In the genomic region with DNA sequence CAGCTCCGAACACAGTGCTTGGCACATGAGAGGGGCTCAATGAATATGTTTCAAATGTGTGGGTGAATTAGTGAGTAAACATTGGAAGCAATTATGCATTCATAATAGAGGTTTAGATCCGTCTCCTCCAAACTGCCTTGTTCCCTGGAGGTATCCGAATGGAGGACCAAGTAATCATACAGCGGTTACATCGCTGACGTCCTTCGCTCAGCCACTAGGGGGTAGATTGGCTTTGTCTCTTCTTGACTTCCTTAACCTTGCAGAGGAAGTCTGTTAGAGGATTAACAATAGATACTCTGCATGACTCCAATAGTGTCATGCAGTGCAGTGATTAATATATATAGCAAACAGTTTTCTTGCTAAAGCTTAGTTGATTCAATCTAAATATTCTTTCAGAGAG, we compare ENCODE assay signal across 1 cellular context.
TF ChIP-seq lines count a peak whose summit lies in the region.

No MANE protein-coding gene starts in this region.

TF ChIP-seq in H1, 55 proteins besides CTCF, POLR2A, EP300 and RAD21 (continued from another document):
- TF ChIP-seq, protein P1, sequence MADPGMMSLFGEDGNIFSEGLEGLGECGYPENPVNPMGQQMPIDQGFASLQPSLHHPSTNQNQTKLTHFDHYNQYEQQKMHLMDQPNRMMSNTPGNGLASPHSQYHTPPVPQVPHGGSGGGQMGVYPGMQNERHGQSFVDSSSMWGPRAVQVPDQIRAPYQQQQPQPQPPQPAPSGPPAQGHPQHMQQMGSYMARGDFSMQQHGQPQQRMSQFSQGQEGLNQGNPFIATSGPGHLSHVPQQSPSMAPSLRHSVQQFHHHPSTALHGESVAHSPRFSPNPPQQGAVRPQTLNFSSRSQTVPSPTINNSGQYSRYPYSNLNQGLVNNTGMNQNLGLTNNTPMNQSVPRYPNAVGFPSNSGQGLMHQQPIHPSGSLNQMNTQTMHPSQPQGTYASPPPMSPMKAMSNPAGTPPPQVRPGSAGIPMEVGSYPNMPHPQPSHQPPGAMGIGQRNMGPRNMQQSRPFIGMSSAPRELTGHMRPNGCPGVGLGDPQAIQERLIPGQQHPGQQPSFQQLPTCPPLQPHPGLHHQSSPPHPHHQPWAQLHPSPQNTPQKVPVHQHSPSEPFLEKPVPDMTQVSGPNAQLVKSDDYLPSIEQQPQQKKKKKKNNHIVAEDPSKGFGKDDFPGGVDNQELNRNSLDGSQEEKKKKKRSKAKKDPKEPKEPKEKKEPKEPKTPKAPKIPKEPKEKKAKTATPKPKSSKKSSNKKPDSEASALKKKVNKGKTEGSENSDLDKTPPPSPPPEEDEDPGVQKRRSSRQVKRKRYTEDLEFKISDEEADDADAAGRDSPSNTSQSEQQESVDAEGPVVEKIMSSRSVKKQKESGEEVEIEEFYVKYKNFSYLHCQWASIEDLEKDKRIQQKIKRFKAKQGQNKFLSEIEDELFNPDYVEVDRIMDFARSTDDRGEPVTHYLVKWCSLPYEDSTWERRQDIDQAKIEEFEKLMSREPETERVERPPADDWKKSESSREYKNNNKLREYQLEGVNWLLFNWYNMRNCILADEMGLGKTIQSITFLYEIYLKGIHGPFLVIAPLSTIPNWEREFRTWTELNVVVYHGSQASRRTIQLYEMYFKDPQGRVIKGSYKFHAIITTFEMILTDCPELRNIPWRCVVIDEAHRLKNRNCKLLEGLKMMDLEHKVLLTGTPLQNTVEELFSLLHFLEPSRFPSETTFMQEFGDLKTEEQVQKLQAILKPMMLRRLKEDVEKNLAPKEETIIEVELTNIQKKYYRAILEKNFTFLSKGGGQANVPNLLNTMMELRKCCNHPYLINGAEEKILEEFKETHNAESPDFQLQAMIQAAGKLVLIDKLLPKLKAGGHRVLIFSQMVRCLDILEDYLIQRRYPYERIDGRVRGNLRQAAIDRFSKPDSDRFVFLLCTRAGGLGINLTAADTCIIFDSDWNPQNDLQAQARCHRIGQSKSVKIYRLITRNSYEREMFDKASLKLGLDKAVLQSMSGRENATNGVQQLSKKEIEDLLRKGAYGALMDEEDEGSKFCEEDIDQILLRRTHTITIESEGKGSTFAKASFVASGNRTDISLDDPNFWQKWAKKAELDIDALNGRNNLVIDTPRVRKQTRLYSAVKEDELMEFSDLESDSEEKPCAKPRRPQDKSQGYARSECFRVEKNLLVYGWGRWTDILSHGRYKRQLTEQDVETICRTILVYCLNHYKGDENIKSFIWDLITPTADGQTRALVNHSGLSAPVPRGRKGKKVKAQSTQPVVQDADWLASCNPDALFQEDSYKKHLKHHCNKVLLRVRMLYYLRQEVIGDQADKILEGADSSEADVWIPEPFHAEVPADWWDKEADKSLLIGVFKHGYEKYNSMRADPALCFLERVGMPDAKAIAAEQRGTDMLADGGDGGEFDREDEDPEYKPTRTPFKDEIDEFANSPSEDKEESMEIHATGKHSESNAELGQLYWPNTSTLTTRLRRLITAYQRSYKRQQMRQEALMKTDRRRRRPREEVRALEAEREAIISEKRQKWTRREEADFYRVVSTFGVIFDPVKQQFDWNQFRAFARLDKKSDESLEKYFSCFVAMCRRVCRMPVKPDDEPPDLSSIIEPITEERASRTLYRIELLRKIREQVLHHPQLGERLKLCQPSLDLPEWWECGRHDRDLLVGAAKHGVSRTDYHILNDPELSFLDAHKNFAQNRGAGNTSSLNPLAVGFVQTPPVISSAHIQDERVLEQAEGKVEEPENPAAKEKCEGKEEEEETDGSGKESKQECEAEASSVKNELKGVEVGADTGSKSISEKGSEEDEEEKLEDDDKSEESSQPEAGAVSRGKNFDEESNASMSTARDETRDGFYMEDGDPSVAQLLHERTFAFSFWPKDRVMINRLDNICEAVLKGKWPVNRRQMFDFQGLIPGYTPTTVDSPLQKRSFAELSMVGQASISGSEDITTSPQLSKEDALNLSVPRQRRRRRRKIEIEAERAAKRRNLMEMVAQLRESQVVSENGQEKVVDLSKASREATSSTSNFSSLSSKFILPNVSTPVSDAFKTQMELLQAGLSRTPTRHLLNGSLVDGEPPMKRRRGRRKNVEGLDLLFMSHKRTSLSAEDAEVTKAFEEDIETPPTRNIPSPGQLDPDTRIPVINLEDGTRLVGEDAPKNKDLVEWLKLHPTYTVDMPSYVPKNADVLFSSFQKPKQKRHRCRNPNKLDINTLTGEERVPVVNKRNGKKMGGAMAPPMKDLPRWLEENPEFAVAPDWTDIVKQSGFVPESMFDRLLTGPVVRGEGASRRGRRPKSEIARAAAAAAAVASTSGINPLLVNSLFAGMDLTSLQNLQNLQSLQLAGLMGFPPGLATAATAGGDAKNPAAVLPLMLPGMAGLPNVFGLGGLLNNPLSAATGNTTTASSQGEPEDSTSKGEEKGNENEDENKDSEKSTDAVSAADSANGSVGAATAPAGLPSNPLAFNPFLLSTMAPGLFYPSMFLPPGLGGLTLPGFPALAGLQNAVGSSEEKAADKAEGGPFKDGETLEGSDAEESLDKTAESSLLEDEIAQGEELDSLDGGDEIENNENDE (IDR thresholded peaks at IDR 0.05; ENCODE audit: insufficient replicate concordance, low read length) = peak; percentile 42
- TF ChIP-seq JUND (IDR thresholded peaks at IDR 0.05; ENCODE audit: low read length) = peak; percentile 56; the same call in 1 of the 2 replicates
- peak; percentile 48 for TF ChIP-seq CREB1 (IDR thresholded peaks at IDR 0.05)
- TF ChIP-seq, protein P2, sequence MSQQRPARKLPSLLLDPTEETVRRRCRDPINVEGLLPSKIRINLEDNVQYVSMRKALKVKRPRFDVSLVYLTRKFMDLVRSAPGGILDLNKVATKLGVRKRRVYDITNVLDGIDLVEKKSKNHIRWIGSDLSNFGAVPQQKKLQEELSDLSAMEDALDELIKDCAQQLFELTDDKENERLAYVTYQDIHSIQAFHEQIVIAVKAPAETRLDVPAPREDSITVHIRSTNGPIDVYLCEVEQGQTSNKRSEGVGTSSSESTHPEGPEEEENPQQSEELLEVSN (IDR thresholded peaks at IDR 0.05) = no peak
- peak in 1 of 2 experiments; percentile 78 for TF ChIP-seq BCL11A (IDR thresholded peaks at IDR 0.05; ENCODE audit: low read depth in 2 of 2, low read length in 2 of 2)
